9 cellular contexts compared by ENCODE assay signal in the genomic region with DNA sequence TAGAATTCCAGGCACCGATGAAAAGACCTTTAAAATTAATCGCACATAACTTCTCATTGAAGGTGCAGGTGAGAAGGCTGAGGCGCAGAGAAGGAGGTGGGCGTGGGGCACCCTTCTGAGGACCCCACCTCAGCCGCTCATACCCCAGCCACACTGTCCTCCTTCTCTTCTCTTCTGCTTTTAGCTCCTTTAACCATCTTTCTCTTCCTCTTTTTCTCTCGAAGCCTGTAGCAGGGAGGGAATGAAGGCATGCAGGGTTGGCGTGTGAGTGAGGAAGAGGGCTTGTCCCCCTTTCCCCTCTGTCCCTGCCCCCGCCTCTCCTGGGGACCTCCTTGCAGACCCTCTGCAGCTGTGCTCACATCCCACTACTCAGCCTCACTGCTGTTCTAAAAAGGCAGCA. TPM values are rescaled to one million over a fixed set of nuclear protein-coding genes. Genes with fewer than 3 reads are reported as not detected.
"Had no signal": no experiment of that assay in that cellular context is flagged by ENCODE, and none has a peak within 500 bp of the region (broad histone marks: within the 10 kb centered on the region; RNA-seq: fewer than 3 reads in every experiment).

No MANE protein-coding gene starts in this region.

- H3K27ac ChIP-seq: lower lobe of right lung, tibial artery had no signal

- H3K4me1 ChIP-seq: lower lobe of right lung, tibial artery had no signal

- H3K9me3 ChIP-seq: lower lobe of right lung, mucosa of descending colon, tibial artery had no signal

- H3K36me3 ChIP-seq: lower lobe of right lung, tibial artery had no signal

- H3K4me3 ChIP-seq: lower lobe of right lung, mucosa of descending colon, tibial artery had no signal

RNA-seq across cellular contexts. Expression of a gene that starts 57.8 kb away (rescaled TPM):
- total RNA-seq: chondrocyte, fibroblast of lung, glomerular endothelial cell, ureter had no signal
- polyA plus RNA-seq: aorta, immature natural killer cell had no signal
